ENCODE assay signal across 21 cellular contexts in genomic region chr3:126340943-126341754, GRCh38. TPM values are rescaled to one million over a fixed set of nuclear protein-coding genes. Genes with fewer than 3 reads are reported as not detected.
DNase-seq lines count a peak whose midpoint lies in the region; ATAC-seq and TF ChIP-seq lines count a peak whose summit lies in the region.
"Had no signal": no experiment of that assay in that cellular context is flagged by ENCODE, and none has a peak within 500 bp of the region (broad histone marks: within the 10 kb centered on the region; RNA-seq: fewer than 3 reads in every experiment).

No MANE protein-coding gene starts in this region.

- no peaks in the 10 kb centered on the region for H3K9me3 Mint-ChIP-seq in activated CD8-positive, alpha-beta memory T cell treated with anti-CD3 and anti-CD28 coated beads, Interleukin-2, amount 10 ng/mL, durations not matched to agents 7 days and 5 days (ENCODE audit: low read depth)
- no peaks in the 10 kb centered on the region for H3K9me3 Mint-ChIP-seq in nephron progenitor cell
- no peaks in the 10 kb centered on the region for H3K9me3 Mint-ChIP-seq in type B pancreatic cell

- no peaks in the 10 kb centered on the region for H3K27me3 Mint-ChIP-seq in activated CD8-positive, alpha-beta memory T cell treated with anti-CD3 and anti-CD28 coated beads, Interleukin-2, amount 10 ng/mL, durations not matched to agents 7 days and 5 days
- H3K27me3 Mint-ChIP-seq in nephron progenitor cell (ENCODE audit: low read depth, poor library complexity) (peaks cover 11% of the 10 kb centered on the region), type B pancreatic cell (peaks cover 10% of the 10 kb centered on the region)

- peak overlapping the region in 2 of 59 donors; percentile 2 to 23 for H3K27ac ChIP-seq in dorsolateral prefrontal cortex

- no peaks in the 10 kb centered on the region for H3K4me1 Mint-ChIP-seq in activated CD8-positive, alpha-beta memory T cell treated with anti-CD3 and anti-CD28 coated beads, Interleukin-2, amount 10 ng/mL, durations not matched to agents 7 days and 5 days
- peaks cover 22% of the 10 kb centered on the region for H3K4me1 Mint-ChIP-seq in nephron progenitor cell
- H3K4me1 Mint-ChIP-seq in type B pancreatic cell (ENCODE audit: unreplicated experiment) = no peaks in the 10 kb centered on the region
- H3K4me1 Mint-ChIP-seq: activated T-helper 17 cell treated with anti-CD3 and anti-CD28 coated beads, Interleukin-2, amount 50 U/mL, for 72 hours; CD4-positive, alpha-beta memory T cell had no signal

- H3K36me3 Mint-ChIP-seq in activated CD8-positive, alpha-beta memory T cell treated with anti-CD3 and anti-CD28 coated beads, Interleukin-2, amount 10 ng/mL, durations not matched to agents 7 days and 5 days = no peaks in the 10 kb centered on the region
- H3K36me3 Mint-ChIP-seq in nephron progenitor cell (ENCODE audit: low read depth) (no peaks in the 10 kb centered on the region), type B pancreatic cell (no peaks in the 10 kb centered on the region)
- H3K36me3 Mint-ChIP-seq: CD4-positive, alpha-beta memory T cell had no signal

- CTCF ChIA-PET in activated CD8-positive, alpha-beta memory T cell treated with anti-CD3 and anti-CD28 coated beads, Interleukin-2, amount 10 ng/mL, durations not matched to agents 7 days and 5 days (lab: Charles Lee) = no interaction called here

- no peak overlapping the region for H3K4me3 ChIP-seq in dorsolateral prefrontal cortex
- H3K4me3 ChIP-seq: HAP-1, heart right ventricle had no signal

- no peak for TF ChIP-seq CTCF in dorsolateral prefrontal cortex (IDR thresholded peaks at IDR 0.05 in 54 of 56, conservative IDR thresholded peaks at IDR 0.05 in 2 of 56; ENCODE audit: low read depth in 1 of 56, partially characterized antibody in 56 of 56)
- TF ChIP-seq CTCF in nephron progenitor cell (IDR thresholded peaks at IDR 0.05) = no peak
- TF ChIP-seq CTCF in type B pancreatic cell (conservative IDR thresholded peaks at IDR 0.05) = no peak

- no peak overlapping the region for H3K4me3 Mint-ChIP-seq in activated CD8-positive, alpha-beta memory T cell treated with anti-CD3 and anti-CD28 coated beads, Interleukin-2, amount 10 ng/mL, durations not matched to agents 7 days and 5 days
- H3K4me3 Mint-ChIP-seq in nephron progenitor cell = no peak overlapping the region
- no peak overlapping the region for H3K4me3 Mint-ChIP-seq in type B pancreatic cell
- H3K4me3 Mint-ChIP-seq: activated T-helper 17 cell treated with anti-CD3 and anti-CD28 coated beads, Interleukin-2, amount 50 U/mL, for 72 hours; CD4-positive, alpha-beta memory T cell had no signal

- H3K27ac Mint-ChIP-seq in activated CD8-positive, alpha-beta memory T cell treated with anti-CD3 and anti-CD28 coated beads, Interleukin-2, amount 10 ng/mL, durations not matched to agents 7 days and 5 days = no peak overlapping the region
- H3K27ac Mint-ChIP-seq in nephron progenitor cell (peak overlapping the region; percentile 87), type B pancreatic cell (no peak overlapping the region)
- H3K27ac Mint-ChIP-seq: activated T-helper 17 cell treated with anti-CD3 and anti-CD28 coated beads, Interleukin-2, amount 50 U/mL, for 72 hours; CD4-positive, alpha-beta memory T cell had no signal

- H3K27me3 ChIP-seq in dorsolateral prefrontal cortex = no peaks in the 10 kb centered on the region
- H3K27me3 ChIP-seq: heart right ventricle had no signal

- ATAC-seq in activated CD8-positive, alpha-beta memory T cell treated with anti-CD3 and anti-CD28 coated beads, Interleukin-2, amount 10 ng/mL, durations not matched to agents 7 days and 5 days = no peak
- ATAC-seq in HG03139 (IDR thresholded peaks at IDR 0.05; ENCODE audit: unreplicated experiment) (no peak), HG03460 (IDR thresholded peaks at IDR 0.05; ENCODE audit: unreplicated experiment) (no peak)
- ATAC-seq: activated T-helper 17 cell treated with anti-CD3 and anti-CD28 coated beads, Interleukin-2, amount 50 U/mL, for 72 hours had no signal

- intact Hi-C loops in dorsolateral prefrontal cortex (cut with DNase I) = no loop called here

- peak; percentile 28 for DNase-seq in activated CD8-positive, alpha-beta memory T cell treated with anti-CD3 and anti-CD28 coated beads, Interleukin-2, amount 50 U/mL, for 48 hours
- no peak for DNase-seq in activated CD8-positive, alpha-beta memory T cell treated with anti-CD3 and anti-CD28 coated beads, Interleukin-2, amount 10 ng/mL, durations not matched to agents 7 days and 5 days
- DNase-seq in dorsolateral prefrontal cortex (peak in 6 of 10 donors; percentile 19 to 43 (median 25)), nephron progenitor cell (no peak), type B pancreatic cell (ENCODE audit: extremely low spot score, unreplicated experiment) (peak; percentile 56), superior temporal gyrus (ENCODE audit: extremely low spot score) (no peak)
- DNase-seq: activated CD4-positive, alpha-beta T cell treated with anti-CD3 and anti-CD28 coated beads, Interleukin-2, amount 50 U/mL, for 1 hour; CD4-positive, alpha-beta memory T cell; heart right ventricle; NCI-H1048; NCI-H2107; NCI-H526 treated with DMSO at 0.1 percent for 48 hours; occipital lobe; SK-N-SH; stimulated activated CD4-positive, alpha-beta T cell treated with anti-CD3 and anti-CD28 coated beads, Interleukin-4, amount 100 ng/mL, for 1 hour had no signal

RNA-seq across cellular contexts. Expression of gene KLF15, which starts 16.1 kb away (rescaled TPM):
- not detected for total RNA-seq in activated CD8-positive, alpha-beta memory T cell treated with anti-CD3 and anti-CD28 coated beads, Interleukin-2, amount 10 ng/mL, durations not matched to agents 7 days and 5 days
- total RNA-seq in dorsolateral prefrontal cortex = 100 to 1,000 TPM in 5 of 120 experiments, 10 to 100 TPM in 115; 11.7 to 112 (median 39.5) TPM
- total RNA-seq in type B pancreatic cell (ENCODE audit: low replicate concordance) = 2.4 and 7.9 TPM in 2 replicates
- total RNA-seq: mononuclear cell had no signal

RNA-seq across cellular contexts. Expression of gene CFAP100, which starts 53.6 kb away (rescaled TPM):
- total RNA-seq in activated CD8-positive, alpha-beta memory T cell treated with anti-CD3 and anti-CD28 coated beads, Interleukin-2, amount 10 ng/mL, durations not matched to agents 7 days and 5 days = not detected
- total RNA-seq in dorsolateral prefrontal cortex (1 to 10 TPM in 102 of 120 experiments, under 1 TPM in 11, not detected in 7; 0.29 to 7.9 (median 2.4) TPM), type B pancreatic cell (ENCODE audit: low replicate concordance) (4.3 TPM in 1 of 2 replicates, not detected in the other)
- total RNA-seq: activated T-helper 17 cell treated with anti-CD3 and anti-CD28 coated beads, Interleukin-2, amount 50 U/mL, for 72 hours; aorta; CD4-positive, alpha-beta memory T cell; heart right ventricle; mononuclear cell had no signal

Comparison
In these comparisons a context has a peak if more than half of its experiments do, and no peak if none do; other contexts are left out.
1. DNase-seq: peak in activated CD8-positive, alpha-beta memory T cell treated with anti-CD3 and anti-CD28 coated beads, Interleukin-2, amount 50 U/mL, for 48 hours (single experiment), dorsolateral prefrontal cortex (6 of 10) and type B pancreatic cell (single experiment); none in activated CD8-positive, alpha-beta memory T cell treated with anti-CD3 and anti-CD28 coated beads, Interleukin-2, amount 10 ng/mL, durations not matched to agents 7 days and 5 days (single experiment), nephron progenitor cell (single experiment) and superior temporal gyrus (single experiment).